ENCODE assay signal across 29 cellular contexts in the genomic region with DNA sequence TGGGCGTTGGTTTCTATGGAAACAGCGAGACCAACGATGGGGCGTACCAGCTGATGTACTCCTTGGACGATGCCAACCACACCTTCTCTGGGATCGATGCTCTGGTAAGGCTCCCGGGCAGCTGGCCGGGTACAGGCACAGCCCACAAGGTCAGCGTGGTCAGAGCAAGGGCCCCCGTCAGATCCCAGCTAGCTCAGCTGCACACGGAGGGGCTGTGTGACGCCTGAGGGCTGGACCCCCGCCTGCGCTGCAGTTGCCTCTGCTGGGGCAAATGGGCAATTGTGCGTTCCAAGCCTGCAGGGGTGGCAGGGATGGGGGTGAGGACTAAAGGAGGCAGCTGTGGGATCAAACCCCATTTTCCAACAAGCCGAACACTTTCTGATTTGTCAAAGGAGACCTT. TPM values are rescaled to one million over a fixed set of nuclear protein-coding genes. Genes with fewer than 3 reads are reported as not detected.
"Had no signal": no experiment of that assay in that cellular context is flagged by ENCODE, and none has a peak within 500 bp of the region (broad histone marks: within the 10 kb centered on the region; RNA-seq: fewer than 3 reads in every experiment).

No MANE protein-coding gene starts in this region.

- ATAC-seq: left colon; left lung; lower lobe of right lung; natural killer cell; right lobe of liver; stimulated activated memory B cell treated with anti-CD40 and anti-IgM and Interleukin-4, amounts not matched to agents 10 μg/mL and 1 μg/mL and 100 μg/mL, for 72 hours; stimulated activated naive CD8-positive, alpha-beta T cell treated with anti-CD3 and anti-CD28 coated beads, Interleukin-15, amount 100 ng/mL, for 72 hours; upper lobe of right lung had no signal

- FAIRE-seq: islet of Langerhans, kidney had no signal

- H3K36me3 ChIP-seq: neural progenitor cell, ovary, right lobe of liver, thoracic aorta, upper lobe of right lung, uterus had no signal

- H3K4me2 ChIP-seq: neural progenitor cell, smooth muscle cell had no signal

- H3K4me3 ChIP-seq: left lung, lower lobe of right lung, neural progenitor cell, ovary, right atrium auricular region, right lobe of liver, smooth muscle cell, thoracic aorta, tibial artery, upper lobe of right lung, uterus had no signal

- H3K27ac ChIP-seq: left lung, lower lobe of right lung, neural progenitor cell, right atrium auricular region, right lobe of liver, thoracic aorta, tibial artery, upper lobe of right lung, uterus had no signal

- H3K4me1 ChIP-seq: left lung, right lobe of liver, tibial artery, uterus had no signal

- H2AFZ ChIP-seq: neural progenitor cell had no signal

- H3K27me3 ChIP-seq: left lung, neural progenitor cell, ovary, right atrium auricular region, right lobe of liver, tibial artery, upper lobe of right lung, uterus had no signal

- H3K9ac ChIP-seq: neural progenitor cell had no signal

- DNase-seq: hypothalamus; immature natural killer cell; left colon; left lung; lower lobe of right lung; mammary epithelial cell; mesenchymal stem cell; natural killer cell; nephron progenitor cell; ovary; right lobe of liver; stimulated activated CD4-positive, alpha-beta T cell treated with anti-CD3 and anti-CD28 coated beads, Interleukin-1b, Interleukin-23, amount 100 ng/mL, for 48 hours; stimulated activated CD4-positive, alpha-beta T cell treated with anti-CD3 and anti-CD28 coated beads, Interleukin-2, amount 100 ng/mL, for 48 hours; stimulated activated CD4-positive, alpha-beta T cell treated with anti-CD3 and anti-CD28 coated beads, Interleukin-4, amount 100 ng/mL, for 4 hours; stimulated activated CD8-positive, alpha-beta memory T cell treated with anti-CD3 and anti-CD28 coated beads, Interleukin-4, amount 100 ng/mL, for 48 hours; stimulated activated naive CD4-positive, alpha-beta T cell treated with Interleukin-2 at 50 U/mL for 16 hours; stimulated activated naive CD8-positive, alpha-beta T cell treated with anti-CD3 and anti-CD28 coated beads, Interleukin-15, amount 100 ng/mL, for 72 hours; tibial artery; trophoblast cell; upper lobe of right lung; uterus had no signal

- H3K9me3 ChIP-seq: left lung, lower lobe of right lung, ovary, right atrium auricular region, right lobe of liver, thoracic aorta, tibial artery, upper lobe of right lung, uterus had no signal

RNA-seq across cellular contexts. Expression of gene DNAI2, which starts 43.1 kb away (rescaled TPM):
- polyA plus RNA-seq: liver, mammary epithelial cell, smooth muscle cell had no signal
